ENCODE assay signal across 2 cellular contexts in genomic region chrX:57152222-57152621, GRCh38.
TF ChIP-seq lines count a peak whose summit lies in the region.
"Not testable (repeated sequence)": the region's sequence is repeated elsewhere in the genome, so short reads cannot be mapped to it uniquely, and the experiment has no call there.

No MANE protein-coding gene starts in this region.

TF ChIP-seq in K562, 482 proteins besides CTCF, POLR2A, EP300 and RAD21:
- peak; percentile 41; the same call in 1 of the 2 replicates for TF ChIP-seq TFAP4 (CRISPR knock-in tag; IDR thresholded peaks at IDR 0.05; ENCODE audit: borderline replicate concordance)
- peak in 1 of 2 experiments; percentile 44; a peak in 1 of 4 replicates for TF ChIP-seq FOXK2 (conservative IDR thresholded peaks at IDR 0.05 in 1 of 2, IDR thresholded peaks at IDR 0.05 in 1 of 2; ENCODE audit: low read depth in 2 of 2)

TF ChIP-seq in HepG2, 621 proteins besides CTCF, POLR2A, EP300 and RAD21:
- peak; percentile 55; the same call in 1 of the 2 replicates for TF ChIP-seq ZMYM4 (CRISPR knock-in tag; IDR thresholded peaks at IDR 0.05)
- TF ChIP-seq FOXA1 (IDR thresholded peaks at IDR 0.05), result not testable (repeated sequence)
- peak; percentile 60 for TF ChIP-seq FOXA1 (CRISPR knock-in tag; IDR thresholded peaks at IDR 0.05)
- TF ChIP-seq ARID5B (CRISPR knock-in tag; IDR thresholded peaks at IDR 0.05), result peak; percentile 41; the same call in 1 of the 2 replicates
- peak; percentile 89 for TF ChIP-seq ZNF281 (CRISPR knock-in tag; IDR thresholded peaks at IDR 0.05; ENCODE audit: borderline replicate concordance)
- 0 out of 2 replicates have a peak, but pooled peaks have one; percentile 17 for TF ChIP-seq FOXA3 (CRISPR knock-in tag; IDR thresholded peaks at IDR 0.05)
